ENCODE assay signal across 18 cellular contexts in the genomic region with DNA sequence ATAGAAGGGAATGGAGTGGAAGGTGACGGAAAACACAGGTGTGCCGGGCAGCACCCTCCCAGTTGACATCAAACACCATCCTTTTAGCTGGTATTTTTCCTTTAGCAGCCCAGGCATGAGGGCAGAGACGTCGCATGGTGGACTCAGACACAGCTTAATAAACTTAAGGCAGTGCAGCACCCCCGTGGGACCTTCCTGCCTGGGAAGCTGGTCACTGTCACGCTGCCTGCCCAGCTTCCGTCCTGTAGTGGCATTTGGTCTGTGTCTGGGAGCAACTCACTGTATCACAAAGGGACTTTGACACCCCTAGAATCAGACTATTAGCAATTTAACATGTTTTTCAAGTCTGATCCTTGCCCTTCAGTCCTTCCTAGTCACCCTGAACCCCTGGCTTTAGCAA. TPM values are rescaled to one million over a fixed set of nuclear protein-coding genes. Genes with fewer than 3 reads are reported as not detected.
DNase-seq lines count a peak whose midpoint lies in the region; ATAC-seq and TF ChIP-seq lines count a peak whose summit lies in the region.
"Had no signal": no experiment of that assay in that cellular context is flagged by ENCODE, and none has a peak within 500 bp of the region (broad histone marks: within the 10 kb centered on the region; RNA-seq: fewer than 3 reads in every experiment).

No MANE protein-coding gene starts in this region.

- H3K4me1 Mint-ChIP-seq in MCF 10A (ENCODE audit: insufficient read depth, unreplicated experiment) = peaks cover 28% of the 10 kb centered on the region

- WGBS in gastroesophageal sphincter (ENCODE audit: low coverage in 1 of 2), 2 donors = 52 to 100% methylated on average over 3 to 4 of the region's 7 CpGs

- BruUV-seq in MCF 10A (replicated peaks; lab: Mats Ljungman, UMichigan) = no TSS peak

- peaks cover 25% of the 10 kb centered on the region for H3K36me3 Mint-ChIP-seq in MCF 10A (ENCODE audit: insufficient read depth, unreplicated experiment)

- no peak overlapping the region for H3K27ac Mint-ChIP-seq in MCF 10A (ENCODE audit: low read depth, unreplicated experiment)
- H3K27ac Mint-ChIP-seq: activated naive CD4-positive, alpha-beta T cell treated with anti-CD3 and anti-CD28 coated beads, Interleukin-2, amount 50 U/mL, for 24 hours; brain had no signal

- no peaks in the 10 kb centered on the region for H3K9me3 Mint-ChIP-seq in MCF 10A (ENCODE audit: unreplicated experiment)
- H3K9me3 Mint-ChIP-seq: activated naive CD4-positive, alpha-beta T cell treated with anti-CD3 and anti-CD28 coated beads, Interleukin-2, amount 50 U/mL, for 24 hours had no signal

- CTCF ChIA-PET in MCF 10A (lab: Yijun Ruan, JAX) = interaction anchor here (0.8 to 1.2 kb wide), 3 partner anchors 34 to 1143 kb away, joined by 3 to 4 read pairs (median 3); no protein-coding TSS in a partner anchor

- DNase-seq in breast epithelium (ENCODE audit: low spot score in 2 of 2) = no peak
- DNase-seq in MCF 10A (ENCODE audit: unreplicated experiment) = no peak
- no peak for DNase-seq in gastrocnemius medialis
- DNase-seq in upper lobe of right lung = no peak
- DNase-seq in hippocampal formation (lab: John Stamatoyannopoulos, UW) = no peak
- DNase-seq: activated CD4-positive, alpha-beta T cell treated with anti-CD3 and anti-CD28 coated beads for 1 hour; foreskin melanocyte; NCI-H1417; NCI-H524 treated with DMSO at 0.1 percent for 48 hours; pancreas; testis had no signal

- peaks cover 12% of the 10 kb centered on the region for H3K36me3 ChIP-seq in breast epithelium
- H3K36me3 ChIP-seq in gastroesophageal sphincter = peaks cover 0 to 25% of the 10 kb centered on the region in 2 donors
- peaks cover 3 to 25% of the 10 kb centered on the region in 2 donors for H3K36me3 ChIP-seq in gastrocnemius medialis
- peaks cover 24% of the 10 kb centered on the region for H3K36me3 ChIP-seq in upper lobe of right lung

- in situ Hi-C loops in gastrocnemius medialis (cut with MboI; ENCODE audit: low sequenced_read_pairs in 4 of 4) = no loop called here

- H3K4me1 ChIP-seq in breast epithelium = peaks cover 5 to 22% of the 10 kb centered on the region in 2 donors
- H3K4me1 ChIP-seq in gastroesophageal sphincter = peaks cover 0 to 48% (median 14%) of the 10 kb centered on the region in 3 donors
- H3K4me1 ChIP-seq in gastrocnemius medialis = peaks cover 16 to 30% of the 10 kb centered on the region in 2 donors
- peaks cover 45% of the 10 kb centered on the region for H3K4me1 ChIP-seq in upper lobe of right lung

- H3K4me3 ChIP-seq in breast epithelium (no peak overlapping the region), gastroesophageal sphincter (no peak overlapping the region), gastrocnemius medialis (no peak overlapping the region), upper lobe of right lung (no peak overlapping the region)
- H3K4me3 ChIP-seq: pancreas, testis had no signal

- H3K27me3 Mint-ChIP-seq in MCF 10A (ENCODE audit: insufficient read depth, unreplicated experiment) = no peaks in the 10 kb centered on the region
- H3K27me3 Mint-ChIP-seq: activated naive CD4-positive, alpha-beta T cell treated with anti-CD3 and anti-CD28 coated beads, Interleukin-2, amount 50 U/mL, for 24 hours; brain had no signal

- intact Hi-C loops in breast epithelium (cut with DNase I; ENCODE audit: low total_unique reads) = loop anchor here (10.0 kb wide), 1 partner anchor 143 kb away; a partner anchor contains a TSS
- intact Hi-C loops in MCF 10A (cut with micrococcal nuclease) = no loop called here
- intact Hi-C loops in gastrocnemius medialis (cut with DNase I; ENCODE audit: low total_unique reads) = no loop called here
- intact Hi-C loops in upper lobe of right lung (cut with DNase I) = no loop called here

- no peaks in the 10 kb centered on the region for H3K27me3 ChIP-seq in breast epithelium
- no peaks in the 10 kb centered on the region for H3K27me3 ChIP-seq in gastroesophageal sphincter
- H3K27me3 ChIP-seq in gastrocnemius medialis = no peaks in the 10 kb centered on the region
- H3K27me3 ChIP-seq in upper lobe of right lung = no peaks in the 10 kb centered on the region
- H3K27me3 ChIP-seq: pancreas, testis had no signal

- POLR2A ChIA-PET in MCF 10A (lab: Yijun Ruan, JAX) = no interaction called here

- H3K4me3 Mint-ChIP-seq in MCF 10A (ENCODE audit: unreplicated experiment) = no peak overlapping the region
- H3K4me3 Mint-ChIP-seq: activated naive CD4-positive, alpha-beta T cell treated with anti-CD3 and anti-CD28 coated beads, Interleukin-2, amount 50 U/mL, for 24 hours; brain had no signal

- TF ChIP-seq EP300 in gastroesophageal sphincter (IDR thresholded peaks at IDR 0.05) = no peak

- no peak for ATAC-seq in gastroesophageal sphincter
- no peak for ATAC-seq in gastrocnemius medialis
- no peak for ATAC-seq in upper lobe of right lung
- ATAC-seq in GM21515 (IDR thresholded peaks at IDR 0.05; ENCODE audit: unreplicated experiment) = no peak
- ATAC-seq in HG03039 (IDR thresholded peaks at IDR 0.05; ENCODE audit: unreplicated experiment) = no peak
- ATAC-seq: pancreas had no signal

- TF ChIP-seq CTCF in breast epithelium (IDR thresholded peaks at IDR 0.05) (no peak), MCF 10A (IDR thresholded peaks at IDR 0.05; ENCODE audit: unreplicated experiment) (no peak), gastroesophageal sphincter (IDR thresholded peaks at IDR 0.05) (no peak), gastrocnemius medialis (IDR thresholded peaks at IDR 0.05 in 4 of 5, conservative IDR thresholded peaks at IDR 0.05 in 1 of 5) (no peak), upper lobe of right lung (IDR thresholded peaks at IDR 0.05) (no peak)

- H3K9me3 ChIP-seq in breast epithelium (no peaks in the 10 kb centered on the region), gastroesophageal sphincter (no peaks in the 10 kb centered on the region), gastrocnemius medialis (no peaks in the 10 kb centered on the region), upper lobe of right lung (no peaks in the 10 kb centered on the region)
- H3K9me3 ChIP-seq: pancreas, testis had no signal

- no peak for TF ChIP-seq POLR2A in breast epithelium (IDR thresholded peaks at IDR 0.05)
- no peak for TF ChIP-seq POLR2A in gastroesophageal sphincter (IDR thresholded peaks at IDR 0.05)
- no peak for TF ChIP-seq POLR2A in gastrocnemius medialis (IDR thresholded peaks at IDR 0.05)

- H3K27ac ChIP-seq in breast epithelium (peak overlapping the region; percentile 50 to 80), gastroesophageal sphincter (peak overlapping the region in 3 of 4 donors; percentile 42 to 81 (median 73)), gastrocnemius medialis (peak overlapping the region in 3 of 4 donors; percentile 18 to 74 (median 43)), upper lobe of right lung (peak overlapping the region; percentile 84)
- H3K27ac ChIP-seq: 22Rv1, epithelial cell of prostate, testis had no signal

RNA-seq across cellular contexts. Expression of a gene that starts 35.8 kb away (rescaled TPM):
- total RNA-seq in breast epithelium (10 to 100 TPM; 15.1 to 35.7 (median 25.9) TPM), MCF 10A (2022) (6.0 and 7.9 TPM in 2 replicates), gastroesophageal sphincter (10 to 100 TPM; 17.7 to 21.9 (median 20.6) TPM), gastrocnemius medialis (10 to 100 TPM; 13.1 to 17.6 (median 15.6) TPM), upper lobe of right lung (36.7 TPM)

RNA-seq across cellular contexts. Expression of a gene that starts 51.5 kb away (rescaled TPM):
- total RNA-seq in breast epithelium (100 to 1,000 TPM in 2 of 3 donors, 10 to 100 TPM in 1; 91.2 to 115 (median 109) TPM), MCF 10A (2022) (61.8 and 70.5 TPM in 2 replicates), gastroesophageal sphincter (100 to 1,000 TPM in 2 of 4 donors, 10 to 100 TPM in 2; 76.2 to 108 (median 98.5) TPM), gastrocnemius medialis (10 to 100 TPM; 62.6 to 96.9 (median 68.2) TPM), upper lobe of right lung (73.3 TPM)

RNA-seq across cellular contexts. Expression of a gene that starts 51.9 kb away (rescaled TPM):
- total RNA-seq in breast epithelium (10 to 100 TPM in 1 of 3 donors, 1 to 10 TPM in 2; 5.9 to 13.1 (median 8.8) TPM), MCF 10A (2022) (9.9 and 10.6 TPM in 2 replicates), gastroesophageal sphincter (1 to 10 TPM; 3.3 to 8.9 (median 5.9) TPM), gastrocnemius medialis (1 to 10 TPM; 1.4 to 5.4 (median 3.8) TPM), upper lobe of right lung (4.6 TPM)
